8 cellular contexts compared by ENCODE assay signal in the genomic region with DNA sequence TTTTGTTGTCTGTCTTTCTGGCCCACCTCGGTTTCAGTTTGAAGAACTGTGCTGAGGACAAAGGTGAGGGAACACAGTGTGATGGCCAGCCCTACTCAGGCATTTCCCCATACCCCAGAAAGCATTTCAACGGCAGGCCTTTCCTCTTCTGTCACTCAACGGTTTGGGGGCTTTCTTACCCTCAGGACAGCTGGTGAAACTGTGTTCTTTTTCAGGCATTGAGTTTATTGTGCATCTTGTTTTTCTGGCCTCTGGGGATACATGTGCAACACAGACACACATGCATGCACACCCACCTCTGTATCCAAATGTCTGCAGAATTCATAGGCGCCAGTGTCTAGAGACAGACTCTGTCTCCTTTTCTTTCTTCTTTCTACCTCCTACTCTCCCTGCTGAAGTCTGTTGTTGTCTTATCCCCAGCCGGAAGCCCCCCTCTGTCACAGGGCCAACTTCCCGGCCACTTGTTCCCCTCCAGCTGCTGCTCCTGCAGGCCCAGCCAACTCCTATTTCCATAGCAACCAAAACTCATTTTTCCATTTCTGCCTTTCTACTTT. TPM values are rescaled to one million over a fixed set of nuclear protein-coding genes. Genes with fewer than 3 reads are reported as not detected.
DNase-seq lines count a peak whose midpoint lies in the region; ATAC-seq, FAIRE-seq and TF ChIP-seq lines count a peak whose summit lies in the region.

No MANE protein-coding gene starts in this region.

- ATAC-seq in HG03196 (IDR thresholded peaks at IDR 0.05; ENCODE audit: unreplicated experiment): peak; percentile 38

- H3K9me3 ChIP-seq in neural progenitor cell (ENCODE audit: low read depth): no peaks in the 10 kb centered on the region
- H3K9me3 ChIP-seq in PC-9 (ENCODE audit: insufficient read depth, low read depth): no peaks in the 10 kb centered on the region
- H3K9me3 ChIP-seq in colonic mucosa: no peaks in the 10 kb centered on the region

- peaks cover 12% of the 10 kb centered on the region for H3K79me2 ChIP-seq in neural progenitor cell (ENCODE audit: low read depth)
- H3K79me2 ChIP-seq in PC-9 (ENCODE audit: low read depth): no peaks in the 10 kb centered on the region

- H3K4me2 ChIP-seq in neural progenitor cell: peak overlapping the region; percentile 11
- H3K4me2 ChIP-seq in PC-9: no peak overlapping the region

- H4K20me1 ChIP-seq in neural progenitor cell (ENCODE audit: low read depth): no peaks in the 10 kb centered on the region
- no peaks in the 10 kb centered on the region for H4K20me1 ChIP-seq in PC-9 (ENCODE audit: insufficient read depth)

- POLR2A ChIA-PET in PC-9 (lab: Charles Lee; ENCODE audit: unreplicated experiment): no interaction called here

- peaks cover 28% of the 10 kb centered on the region for H3K4me1 Mint-ChIP-seq in brain
- peaks cover 19% of the 10 kb centered on the region for H3K4me1 Mint-ChIP-seq in neural progenitor cell

- H3K27ac ChIP-seq in neural progenitor cell: peak overlapping the region; percentile 70
- H3K27ac ChIP-seq in PC-9: no peak overlapping the region
- no peak overlapping the region for H3K27ac ChIP-seq in colonic mucosa

- H3K36me3 Mint-ChIP-seq in brain: peaks cover 59% of the 10 kb centered on the region
- H3K36me3 Mint-ChIP-seq in neural progenitor cell: peaks cover 31% of the 10 kb centered on the region

- H2AFZ ChIP-seq in neural progenitor cell (replicated peaks): no peak overlapping the region
- H2AFZ ChIP-seq in PC-9: no peak overlapping the region

- H3K9ac ChIP-seq in neural progenitor cell (no peak overlapping the region), colonic mucosa (ENCODE audit: low read depth in 2 of 2, low read length in 2 of 2) (no peak overlapping the region)

- FAIRE-seq in GM19239 (lab: Jason Lieb, UNC): peak; percentile 85
- no peak for FAIRE-seq in urothelium cell line (lab: Jason Lieb, UNC)

- intact Hi-C loops in PC-9 (cut with micrococcal nuclease; ENCODE audit: unreplicated experiment) (no loop called here), colonic mucosa (cut with DNase I) (no loop called here)

- H3K27ac Mint-ChIP-seq in brain: peak overlapping the region; percentile 87 to 98 (median 97)
- peak overlapping the region; percentile 93 for H3K27ac Mint-ChIP-seq in neural progenitor cell

- H3K9me3 Mint-ChIP-seq in brain (peaks cover 7 to 24% (median 19%) of the 10 kb centered on the region in 5 experiments), neural progenitor cell (peaks cover 23% of the 10 kb centered on the region)

- no peaks in the 10 kb centered on the region for H3K9me2 ChIP-seq in PC-9 (ENCODE audit: insufficient read depth)

- H3K4me1 ChIP-seq in neural progenitor cell (peaks cover 11% of the 10 kb centered on the region), PC-9 (replicated peaks; ENCODE audit: insufficient read depth) (no peaks in the 10 kb centered on the region), colonic mucosa (no peaks in the 10 kb centered on the region)

- TF ChIP-seq CTCF in brain (conservative IDR thresholded peaks at IDR 0.05) (no peak), neural progenitor cell (IDR thresholded peaks at IDR 0.05) (no peak), PC-9 (conservative IDR thresholded peaks at IDR 0.05) (no peak), colonic mucosa (IDR thresholded peaks at IDR 0.05) (no peak)

- CTCF ChIA-PET in PC-9 (lab: Charles Lee): no interaction called here

- peaks cover 12% of the 10 kb centered on the region for H3F3A ChIP-seq in neural progenitor cell (ENCODE audit: low read depth)
- no peaks in the 10 kb centered on the region for H3F3A ChIP-seq in PC-9 (ENCODE audit: insufficient read depth, low read depth)

- H3K27me3 Mint-ChIP-seq in brain (no peaks in the 10 kb centered on the region), neural progenitor cell (ENCODE audit: insufficient read depth, low read depth) (no peaks in the 10 kb centered on the region)

- no TSS peak for BruUV-seq in PC-9 (replicated peaks; lab: Mats Ljungman, UMichigan)

- H3K27me3 ChIP-seq in neural progenitor cell (no peaks in the 10 kb centered on the region), PC-9 (ENCODE audit: insufficient read depth, low read depth) (no peaks in the 10 kb centered on the region), colonic mucosa (no peaks in the 10 kb centered on the region)

- H3K4me3 ChIP-seq in neural progenitor cell: no peak overlapping the region
- no peak overlapping the region for H3K4me3 ChIP-seq in PC-9
- no peak overlapping the region for H3K4me3 ChIP-seq in colonic mucosa

- no peaks in the 10 kb centered on the region for H3K36me3 ChIP-seq in neural progenitor cell
- H3K36me3 ChIP-seq in PC-9 (ENCODE audit: low read depth): no peaks in the 10 kb centered on the region
- no peaks in the 10 kb centered on the region for H3K36me3 ChIP-seq in colonic mucosa

- DNase-seq in GM19239 (ENCODE audit: insufficient read length, low spot score): no peak
- no peak for DNase-seq in neural progenitor cell (ENCODE audit: low spot score)
- DNase-seq in PC-9: no peak
- DNase-seq in NK-92 (lab: John Stamatoyannopoulos, UW; ENCODE audit: unreplicated experiment): no peak
- DNase-seq in colonic mucosa: no peak
- DNase-seq in urothelium cell line (ENCODE audit: low spot score): no peak

- H3K4me3 Mint-ChIP-seq in brain (peak overlapping the region; percentile 58 to 87 (median 77)), neural progenitor cell (peak overlapping the region; percentile 68)

RNA-seq across cellular contexts. Expression of a gene that starts 17.0 kb away (rescaled TPM):
- 3.7 TPM for polyA plus RNA-seq in brain (ENCODE audit: insufficient read depth, low read depth, low replicate concordance)
- total RNA-seq in neural progenitor cell (ENCODE audit: low replicate concordance) (52.7 and 86.0 TPM in 2 replicates), PC-9 (2021) (19.2 and 26.3 TPM in 2 replicates), colonic mucosa (10 to 100 TPM; 39.2 to 66.1 TPM)

RNA-seq across cellular contexts. Expression of a gene that starts 19.1 kb away (rescaled TPM):
- 0.19 TPM for polyA plus RNA-seq in brain (ENCODE audit: insufficient read depth, low read depth, low replicate concordance)
- 3.0 and 4.1 TPM in 2 replicates for total RNA-seq in neural progenitor cell (ENCODE audit: low replicate concordance)
- total RNA-seq in PC-9 (2021): 1.9 and 2.8 TPM in 2 replicates
- total RNA-seq in colonic mucosa: 1 to 10 TPM; 2.5 to 5.6 TPM
